8 cellular contexts compared by ENCODE assay signal in the genomic region with DNA sequence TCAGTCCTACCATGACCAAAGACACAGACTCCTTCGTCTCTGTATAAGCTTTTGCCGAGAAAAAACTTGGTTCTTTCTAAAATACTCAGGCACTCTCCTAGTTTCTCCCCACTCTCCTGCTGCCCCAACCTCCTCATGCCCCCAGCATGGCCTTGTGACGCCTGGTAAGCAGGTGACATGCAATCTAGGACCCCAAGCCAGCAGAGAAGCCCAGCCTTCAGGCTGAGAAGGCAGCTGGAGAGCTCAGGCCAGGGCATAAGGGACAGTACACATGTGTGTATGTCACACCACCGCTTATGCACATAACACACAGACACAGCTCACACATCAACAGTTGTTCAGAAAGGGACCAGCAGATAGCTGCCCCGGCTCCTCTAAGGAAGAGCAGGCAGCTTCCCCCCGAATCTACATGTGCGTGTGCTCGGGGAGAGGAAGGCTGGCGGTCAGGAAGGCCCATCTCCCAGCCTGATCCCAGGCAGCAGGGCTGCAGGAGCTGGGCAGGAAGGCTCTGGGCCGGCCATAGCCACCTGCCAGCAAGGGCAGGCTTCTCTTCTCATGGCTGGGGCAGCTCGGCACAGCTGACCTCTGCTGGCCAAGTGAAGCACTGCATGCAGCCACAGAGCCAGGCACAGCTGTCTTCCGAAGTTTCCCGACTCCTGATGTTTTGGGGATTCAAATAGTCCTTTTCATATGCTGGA. TPM values are rescaled to one million over a fixed set of nuclear protein-coding genes. Genes with fewer than 3 reads are reported as not detected.
DNase-seq lines count a peak whose midpoint lies in the region; ATAC-seq lines count a peak whose summit lies in the region.

No MANE protein-coding gene starts in this region.

- ATAC-seq in GM19023 (IDR thresholded peaks at IDR 0.05; ENCODE audit: unreplicated experiment) (peak; percentile 65), GM21786 (IDR thresholded peaks at IDR 0.05; ENCODE audit: unreplicated experiment) (no peak)
- peak; percentile 80 to 82 for ATAC-seq in activated naive CD4-positive, alpha-beta T cell treated with anti-CD3 and anti-CD28 coated beads, Interleukin-2, amount 50 U/mL, for 72 hours

- peak; percentile 18 to 48 for DNase-seq in AML-193 (lab: John Stamatoyannopoulos, UW)
- DNase-seq in KBM-7 = peak; percentile 59
- peak; percentile 13 for DNase-seq in SKM-1 (lab: John Stamatoyannopoulos, UW; ENCODE audit: unreplicated experiment)
- peak in 1 of 2 donors; percentile 74 for DNase-seq in activated naive CD4-positive, alpha-beta T cell treated with anti-CD3 and anti-CD28 coated beads, Interleukin-2, amount 50 U/mL, for 72 hours (ENCODE audit: low spot score in 2 of 2)
- DNase-seq in head of caudate nucleus = peak; percentile 34 to 88 (median 77)
- DNase-seq in pons (ENCODE audit: low spot score) = peak; percentile 59

- in situ Hi-C loops in KBM-7 (cut with MboI; ENCODE audit: low pct_unique_long_range_greater_than_20kb, low sequenced_read_pairs) = no loop called here

- no peaks in the 10 kb centered on the region for H3K9me3 Mint-ChIP-seq in activated naive CD4-positive, alpha-beta T cell treated with anti-CD3 and anti-CD28 coated beads, Interleukin-2, amount 50 U/mL, for 72 hours

- intact Hi-C loops in head of caudate nucleus (cut with DNase I) = loop anchor here (5.0 to 10.0 kb wide), 2 partner anchors 78 to 350 kb away; no protein-coding TSS in a partner anchor

- H3K27ac Mint-ChIP-seq in activated naive CD4-positive, alpha-beta T cell treated with anti-CD3 and anti-CD28 coated beads, Interleukin-2, amount 50 U/mL, for 72 hours = peak overlapping the region; percentile 19 to 89

- peaks cover 17 to 28% of the 10 kb centered on the region in 2 donors for H3K36me3 Mint-ChIP-seq in activated naive CD4-positive, alpha-beta T cell treated with anti-CD3 and anti-CD28 coated beads, Interleukin-2, amount 50 U/mL, for 72 hours

RNA-seq across cellular contexts. Expression of gene DDX56, which starts 8.5 kb away (rescaled TPM):
- total RNA-seq in activated naive CD4-positive, alpha-beta T cell treated with anti-CD3 and anti-CD28 coated beads, Interleukin-2, amount 50 U/mL, for 72 hours = 10 to 100 TPM; 83.4 to 92.7 TPM

RNA-seq across cellular contexts. Expression of gene TMED4, which starts 16.8 kb away (rescaled TPM):
- total RNA-seq in activated naive CD4-positive, alpha-beta T cell treated with anti-CD3 and anti-CD28 coated beads, Interleukin-2, amount 50 U/mL, for 72 hours = 100 to 1,000 TPM in 1 of 2 donors, 10 to 100 TPM in 1; 67.1 to 114 TPM

RNA-seq across cellular contexts. Expression of gene NPC1L1, which starts 24.1 kb away (rescaled TPM):
- total RNA-seq in activated naive CD4-positive, alpha-beta T cell treated with anti-CD3 and anti-CD28 coated beads, Interleukin-2, amount 50 U/mL, for 72 hours = under 1 TPM; 0.06 to 0.14 TPM

RNA-seq across cellular contexts. Expression of gene OGDH, which starts 41.2 kb away (rescaled TPM):
- 100 to 1,000 TPM in 1 of 2 donors, 10 to 100 TPM in 1; 53.2 to 106 TPM for total RNA-seq in activated naive CD4-positive, alpha-beta T cell treated with anti-CD3 and anti-CD28 coated beads, Interleukin-2, amount 50 U/mL, for 72 hours
